Comparison of ENCODE assay signal across 22 cellular contexts in the genomic region with DNA sequence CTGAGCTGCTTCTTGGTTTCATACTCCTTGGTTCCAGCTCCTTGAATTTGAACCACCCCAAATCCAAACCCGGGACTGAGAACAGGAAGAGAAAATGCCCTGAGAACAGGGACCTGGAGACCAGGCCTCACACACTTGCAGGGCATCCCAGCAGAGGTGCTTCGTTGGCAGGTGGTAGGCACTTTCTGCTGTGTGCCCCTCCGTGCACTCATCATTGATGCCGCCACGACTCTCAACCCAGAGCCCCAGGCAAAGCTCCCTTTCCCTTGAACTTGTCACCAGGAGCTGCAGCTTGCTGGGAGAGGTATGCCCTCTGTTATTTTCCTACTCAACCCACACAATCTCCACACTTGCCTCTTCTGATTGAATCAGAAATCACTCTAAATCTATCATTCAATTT.
"Had no signal": no experiment of that assay in that cellular context is flagged by ENCODE, and none has a peak within 500 bp of the region (broad histone marks: within the 10 kb centered on the region; RNA-seq: fewer than 3 reads in every experiment).

No MANE protein-coding gene starts in this region.

- H3K27me3 ChIP-seq: gastrocnemius medialis, left lung, neural progenitor cell, spleen, tibial artery, upper lobe of left lung had no signal

- H3K27ac Mint-ChIP-seq: nephron; neural progenitor cell; stimulated activated memory B cell treated with anti-CD40 and anti-IgM and Interleukin-4, amounts not matched to agents 10 μg/mL and 1 μg/mL and 100 μg/mL, for 72 hours had no signal

- ATAC-seq: gastrocnemius medialis; left lung; naive thymus-derived CD4-positive, alpha-beta T cell; right cardiac atrium; stimulated activated memory B cell treated with anti-CD40 and anti-IgM and Interleukin-4, amounts not matched to agents 10 μg/mL and 1 μg/mL and 100 μg/mL, for 72 hours; stimulated activated naive CD8-positive, alpha-beta T cell treated with anti-CD3 and anti-CD28 coated beads, Interleukin-15, Interleukin-2, amounts not matched to agents 100 U/mL and 50 U/mL, for 24 hours had no signal

- H3K27ac ChIP-seq: dorsolateral prefrontal cortex, gastrocnemius medialis, left lung, neural progenitor cell, prostate gland, skin epidermis, spleen, tibial artery, upper lobe of left lung had no signal

- H3K4me1 Mint-ChIP-seq: central memory CD8-positive, alpha-beta T cell; naive thymus-derived CD4-positive, alpha-beta T cell; nephron; stimulated activated memory B cell treated with anti-CD40 and anti-IgM and Interleukin-4, amounts not matched to agents 10 μg/mL and 1 μg/mL and 100 μg/mL, for 72 hours had no signal

- H3K27me3 Mint-ChIP-seq: central memory CD8-positive, alpha-beta T cell; stimulated activated memory B cell treated with anti-CD40 and anti-IgM and Interleukin-4, amounts not matched to agents 10 μg/mL and 1 μg/mL and 100 μg/mL, for 72 hours had no signal

- DNase-seq: dorsolateral prefrontal cortex; effector CD4-positive, alpha-beta T cell; foreskin fibroblast; gastrocnemius medialis; kidney; left lung; mesenchymal stem cell; midbrain; naive thymus-derived CD4-positive, alpha-beta T cell; right cardiac atrium; spleen; stimulated activated CD4-positive, alpha-beta T cell treated with anti-CD3 and anti-CD28 coated beads, Interleukin-4, amount 100 ng/mL, for 4 hours; stimulated activated naive CD8-positive, alpha-beta T cell treated with anti-CD3 and anti-CD28 coated beads, Interleukin-15, Interleukin-2, amounts not matched to agents 100 U/mL and 50 U/mL, for 24 hours; tibial artery; upper lobe of left lung had no signal

- H3K36me3 ChIP-seq: gastrocnemius medialis, left lung, neural progenitor cell, prostate gland, spleen, tibial artery, upper lobe of left lung had no signal

- FAIRE-seq: kidney, urothelium cell line had no signal

- H3K4me3 Mint-ChIP-seq: central memory CD8-positive, alpha-beta T cell; naive thymus-derived CD4-positive, alpha-beta T cell; nephron; neural progenitor cell; stimulated activated memory B cell treated with anti-CD40 and anti-IgM and Interleukin-4, amounts not matched to agents 10 μg/mL and 1 μg/mL and 100 μg/mL, for 72 hours had no signal

- H3K4me1 ChIP-seq: gastrocnemius medialis, left lung, neural progenitor cell, prostate gland, spleen, tibial artery, upper lobe of left lung had no signal

- H3K4me2 ChIP-seq: neural progenitor cell had no signal

- H3K9ac ChIP-seq: neural progenitor cell had no signal

- H3K4me3 ChIP-seq: dorsolateral prefrontal cortex, gastrocnemius medialis, left lung, neural progenitor cell, prostate gland, skin epidermis, spleen, tibial artery, upper lobe of left lung had no signal

- H3K9me3 ChIP-seq: prostate gland had no signal

- H2AFZ ChIP-seq: neural progenitor cell had no signal

- H3K36me3 Mint-ChIP-seq: naive thymus-derived CD4-positive, alpha-beta T cell; neural progenitor cell; stimulated activated memory B cell treated with anti-CD40 and anti-IgM and Interleukin-4, amounts not matched to agents 10 μg/mL and 1 μg/mL and 100 μg/mL, for 72 hours had no signal
